In genomic region chr1:28265577-28265976, GRCh38 we compare ENCODE assay signal across 17 cellular contexts. TPM values are rescaled to one million over a fixed set of nuclear protein-coding genes. Genes with fewer than 3 reads are reported as not detected.
A peak's percentile ranks its signal among the peaks of the same experiment; 100 is the strongest.
DNase-seq lines count a peak whose midpoint lies in the region; ATAC-seq, FAIRE-seq and TF ChIP-seq lines count a peak whose summit lies in the region.
"Had no signal": no experiment of that assay in that cellular context is flagged by ENCODE, and none has a peak within 500 bp of the region (broad histone marks: within the 10 kb centered on the region; RNA-seq: fewer than 3 reads in every experiment).

No MANE protein-coding gene starts in this region.

- no peak overlapping the region for H3K27ac Mint-ChIP-seq in HFFc6
- H3K27ac Mint-ChIP-seq in type B pancreatic cell: peak overlapping the region; percentile 28

- H3K27me3 ChIP-seq in K562 (ENCODE audit: control insufficient read depth in 2 of 2, insufficient read depth in 2 of 2, low read length in 2 of 2): no peaks in the 10 kb centered on the region
- H3K27me3 ChIP-seq in hepatocyte: no peaks in the 10 kb centered on the region
- H3K27me3 ChIP-seq in colonic mucosa: no peaks in the 10 kb centered on the region

- no peaks in the 10 kb centered on the region for H3K9me2 ChIP-seq in hepatocyte (replicated peaks; ENCODE audit: insufficient read depth)

- H2AFZ ChIP-seq in K562 (ENCODE audit: low read depth, low read length) (no peak overlapping the region), hepatocyte (no peak overlapping the region)

- CTCF ChIA-PET in K562 (lab: Yijun Ruan, JAX; ENCODE audit: low intra/inter-chr PET ratio): no interaction called here

- peaks cover 53% of the 10 kb centered on the region for H3K4me1 Mint-ChIP-seq in HFFc6 (ENCODE audit: low read depth)
- H3K4me1 Mint-ChIP-seq in type B pancreatic cell (ENCODE audit: unreplicated experiment): peaks cover 33% of the 10 kb centered on the region

- ATAC-seq in K562: no peak
- ATAC-seq in GM19463 (IDR thresholded peaks at IDR 0.05; ENCODE audit: unreplicated experiment): no peak
- ATAC-seq in GM18505 (IDR thresholded peaks at IDR 0.05; ENCODE audit: unreplicated experiment): no peak
- ATAC-seq: HCT116 had no signal

- no peaks in the 10 kb centered on the region for H3K9me1 ChIP-seq in K562 (ENCODE audit: control insufficient read depth, insufficient read depth, low read length)

- WGBS in K562 (ENCODE audit: insufficient coverage, low coverage, missing lambda C conversion rate): 62% methylated on average over 8 of the region's 8 CpGs
- 83% methylated on average over 8 of the region's 8 CpGs for WGBS in hepatocyte (ENCODE audit: low lambda C conversion rate, missing lambda C conversion rate)

- H3K36me3 Mint-ChIP-seq in HFFc6 (ENCODE audit: low read depth): peaks cover 17% of the 10 kb centered on the region
- H3K36me3 Mint-ChIP-seq in type B pancreatic cell: no peaks in the 10 kb centered on the region

- TF ChIP-seq POLR2A in K562 (conservative IDR thresholded peaks at IDR 0.05) (no peak), GM18505 (IDR thresholded peaks at IDR 0.05; ENCODE audit: borderline replicate concordance, extremely low read depth, insufficient read depth, insufficient read length) (no peak)

- POLR2A ChIA-PET in K562 (lab: Yijun Ruan, JAX): interaction anchor here (0.6 to 22.0 kb wide), 12 partner anchors 13 to 243 kb away, joined by 3 to 547 read pairs (median 3); partner anchors contain the start of genes MED18 and RCC1

- H3K9me3 Mint-ChIP-seq in HFFc6 (no peaks in the 10 kb centered on the region), type B pancreatic cell (no peaks in the 10 kb centered on the region)

- no TSS peak for BruUV-seq in K562 (replicated peaks; lab: Mats Ljungman, UMichigan)

- H3K36me3 ChIP-seq in K562 (ENCODE audit: control insufficient read depth, insufficient read depth, low read length) (peaks cover 25% of the 10 kb centered on the region; the same call in 2 of the 3 replicates), hepatocyte (replicated peaks; ENCODE audit: insufficient read depth, low read depth) (no peaks in the 10 kb centered on the region), colonic mucosa (no peaks in the 10 kb centered on the region)

- no peak for DNase-seq in HFFc6
- DNase-seq in K562 (ENCODE audit: extremely low read depth in 1 of 4, low spot score in 3 of 4): peak in 1 of 4 experiments; percentile 4
- no peak for DNase-seq in hepatocyte (ENCODE audit: low spot score)
- DNase-seq in type B pancreatic cell (ENCODE audit: extremely low spot score, unreplicated experiment): no peak
- DNase-seq in colonic mucosa: no peak
- DNase-seq: DMS 273 treated with DMSO at 0.1 percent for 48 hours, NCI-H1105 treated with DMSO at 0.1 percent for 48 hours, NCI-H187, NCI-H226, NCI-H526, OCI-M1, RPMI8226 had no signal

- peak overlapping the region in 1 of 2 experiments; percentile 57; a peak in 1 of 4 replicates for H3K9ac ChIP-seq in K562 (ENCODE audit: insufficient read depth in 1 of 2, low read depth in 2 of 2, low read length in 2 of 2)
- no peak overlapping the region for H3K9ac ChIP-seq in colonic mucosa (ENCODE audit: low read depth in 2 of 2, low read length in 2 of 2)

- H3K4me3 Mint-ChIP-seq in HFFc6 (peak overlapping the region; percentile 23; the same call in 1 of the 2 replicates), type B pancreatic cell (no peak overlapping the region)

- H3K9me3 ChIP-seq in K562 (replicated peaks; ENCODE audit: control insufficient read depth, insufficient read depth, low read depth, low read length) (no peaks in the 10 kb centered on the region), hepatocyte (ENCODE audit: low read depth) (no peaks in the 10 kb centered on the region), colonic mucosa (no peaks in the 10 kb centered on the region)

- H3K27me3 Mint-ChIP-seq in HFFc6 (ENCODE audit: insufficient read depth) (0 out of 2 replicates have a peak, but pooled peaks cover 2% of the 10 kb centered on the region), type B pancreatic cell (no peaks in the 10 kb centered on the region)

- H3K4me3 ChIP-seq in K562 (no peak overlapping the region), hepatocyte (no peak overlapping the region), colonic mucosa (no peak overlapping the region)

- H3K4me2 ChIP-seq in K562 (ENCODE audit: insufficient read depth, low read length) (peak overlapping the region; percentile 19; the same call in 1 of the 2 replicates), hepatocyte (peak overlapping the region; percentile 86)

- in situ Hi-C loops in K562 (cut with MboI): no loop called here

- no peak for TF ChIP-seq RAD21 in K562 (CRISPR knock-in tag; conservative IDR thresholded peaks at IDR 0.05 in 1 of 2, IDR thresholded peaks at IDR 0.05 in 1 of 2)

- TF ChIP-seq EP300 in K562 (IDR thresholded peaks at IDR 0.05; ENCODE audit: low read length): no peak

- FAIRE-seq in K562 (lab: Jason Lieb, UNC): no peak
- FAIRE-seq: GM12892 had no signal

- peaks cover 60% of the 10 kb centered on the region for H4K20me1 ChIP-seq in K562 (replicated peaks; ENCODE audit: control insufficient read depth, insufficient read depth, low read length)
- peaks cover 96% of the 10 kb centered on the region for H4K20me1 ChIP-seq in hepatocyte (ENCODE audit: insufficient read depth, poor library complexity, severe bottlenecking)

- intact Hi-C loops in K562 (cut with micrococcal nuclease) (no loop called here), colonic mucosa (cut with DNase I) (no loop called here)

- H3K4me1 ChIP-seq in K562 (replicated peaks in 1 of 2; ENCODE audit: control insufficient read depth in 2 of 2, insufficient read depth in 2 of 2, low read length in 2 of 2) (peaks cover 57 to 67% of the 10 kb centered on the region in 2 experiments), hepatocyte (ENCODE audit: insufficient read depth) (peaks cover 31% of the 10 kb centered on the region), colonic mucosa (peaks cover 20% of the 10 kb centered on the region)

- no peak for TF ChIP-seq CTCF in HFFc6 (IDR thresholded peaks at IDR 0.05)
- no peak for TF ChIP-seq CTCF in K562 (IDR thresholded peaks at IDR 0.05 in 2 of 3, conservative IDR thresholded peaks at IDR 0.05 in 1 of 3; ENCODE audit: insufficient read depth in 2 of 3, low read depth in 1 of 3, low read length in 3 of 3)
- no peak for TF ChIP-seq CTCF in hepatocyte (IDR thresholded peaks at IDR 0.05; ENCODE audit: poor library complexity)
- no peak for TF ChIP-seq CTCF in type B pancreatic cell (conservative IDR thresholded peaks at IDR 0.05)
- no peak for TF ChIP-seq CTCF in colonic mucosa (IDR thresholded peaks at IDR 0.05)

- H3K27ac ChIP-seq in K562 (ENCODE audit: extremely low read depth, low read depth, low read length): no peak overlapping the region
- H3K27ac ChIP-seq in hepatocyte: no peak overlapping the region
- no peak overlapping the region for H3K27ac ChIP-seq in colonic mucosa
- H3K27ac ChIP-seq: C4-2B had no signal

- H3K79me2 ChIP-seq in K562 (ENCODE audit: control insufficient read depth, insufficient read depth, low read length) (peaks cover 90% of the 10 kb centered on the region), hepatocyte (peaks cover 100% of the 10 kb centered on the region)

RNA-seq across cellular contexts. Expression of gene SESN2, which starts 6.3 kb away (rescaled TPM):
- 10 to 100 TPM; 15.5 to 22.0 (median 17.4) TPM for total RNA-seq in HFFc6 (2021; fragmentation: NEBNext Ultra II Directional; extraction: Animal tissue kit (Norgen Biotek cat#: 25700))
- 14.6 and 34.6 TPM in 2 replicates for total RNA-seq in K562 (2011; cell fraction: chromatin; rRNA removed; ENCODE audit: low replicate concordance)
- total RNA-seq in K562 (2011; cell fraction: nucleolus; rRNA removed): 26.1 and 26.2 TPM in 2 replicates
- 23.4 and 26.2 TPM in 2 replicates for total RNA-seq in K562 (2011; cell fraction: nucleoplasm; rRNA removed)
- total RNA-seq in K562 (2014; rRNA removed) (54.4 and 55.3 TPM in 2 replicates), K562 (2014; rRNA removed; fragmentation: Illumina TruSeq; extraction: Trizol) (16.8 and 16.9 TPM in 2 replicates), K562 (2015; rRNA removed; fragmentation: Illumina TruSeq; extraction: Trizol) (9.4 and 10.0 TPM in 2 replicates), K562 (2021) (61.1 and 71.3 TPM in 2 replicates), hepatocyte (40.2 and 40.8 TPM in 2 replicates), type B pancreatic cell (ENCODE audit: low replicate concordance) (21.5 and 40.2 TPM in 2 replicates), colonic mucosa (10 to 100 TPM; 34.0 to 34.6 TPM)
- polyA plus RNA-seq in K562 (2011; rRNA removed) (15.4 and 34.4 TPM in 2 replicates), K562 (2014; fragmentation: Illumina TruSeq; extraction: Trizol) (47.6 and 61.0 TPM in 2 replicates), K562 (2014; fragmentation: Nextera tagmentation; extraction: Ambion mirVana) (1 to 10 TPM; 3.7 to 5.4 TPM), K562 (2014; rRNA removed) (40.8 and 47.3 TPM in 2 replicates), hepatocyte (39.1 and 50.7 TPM in 2 replicates)
- polyA plus RNA-seq in K562 (2011; cell fraction: cytosol; rRNA removed): 28.3 and 29.9 TPM in 2 replicates
- 26.7 and 31.1 TPM in 2 replicates for polyA plus RNA-seq in K562 (2011; cell fraction: nucleus; rRNA removed)
- polyA plus RNA-seq in K562 (2012): 24.3 and 118 TPM in 2 replicates
- polyA minus RNA-seq in K562 (2011; rRNA and poly(A)+ RNA removed): 13.4 and 14.9 TPM in 2 replicates
- polyA minus RNA-seq in K562 (2011; cell fraction: cytosol; rRNA and poly(A)+ RNA removed): 15.4 and 28.6 TPM in 2 replicates
- 6.6 and 11.0 TPM in 2 replicates for polyA minus RNA-seq in K562 (2011; cell fraction: nucleus; rRNA and poly(A)+ RNA removed)

RNA-seq across cellular contexts. Expression of gene ATP5IF1, which starts 29.7 kb away (rescaled TPM):
- total RNA-seq in HFFc6 (2021; fragmentation: NEBNext Ultra II Directional; extraction: Animal tissue kit (Norgen Biotek cat#: 25700)): 100 to 1,000 TPM; 153 to 231 (median 216) TPM
- total RNA-seq in K562 (2011; cell fraction: chromatin; rRNA removed; ENCODE audit: low replicate concordance): 48.2 and 59.7 TPM in 2 replicates
- total RNA-seq in K562 (2011; cell fraction: nucleolus; rRNA removed): 75.0 and 82.2 TPM in 2 replicates
- 110 and 124 TPM in 2 replicates for total RNA-seq in K562 (2011; cell fraction: nucleoplasm; rRNA removed)
- total RNA-seq in K562 (2014; rRNA removed): 1,281 and 1,288 TPM in 2 replicates
- total RNA-seq in K562 (2014; rRNA removed; fragmentation: Illumina TruSeq; extraction: Trizol): 303 and 353 TPM in 2 replicates
- total RNA-seq in K562 (2015; rRNA removed; fragmentation: Illumina TruSeq; extraction: Trizol): 425 and 445 TPM in 2 replicates
- total RNA-seq in K562 (2021): 380 and 403 TPM in 2 replicates
- polyA plus RNA-seq in K562 (2011; rRNA removed): 343 and 388 TPM in 2 replicates
- 299 and 407 TPM in 2 replicates for polyA plus RNA-seq in K562 (2011; cell fraction: cytosol; rRNA removed)
- 273 and 321 TPM in 2 replicates for polyA plus RNA-seq in K562 (2011; cell fraction: nucleus; rRNA removed)
- 405 and 915 TPM in 2 replicates for polyA plus RNA-seq in K562 (2012)
- 338 and 607 TPM in 2 replicates for polyA plus RNA-seq in K562 (2014; fragmentation: Illumina TruSeq; extraction: Trizol)
- 100 to 1,000 TPM; 292 to 545 TPM for polyA plus RNA-seq in K562 (2014; fragmentation: Nextera tagmentation; extraction: Ambion mirVana)
- polyA plus RNA-seq in K562 (2014; rRNA removed): 1,422 and 1,500 TPM in 2 replicates
- polyA minus RNA-seq in K562 (2011; rRNA and poly(A)+ RNA removed): 92.2 and 94.1 TPM in 2 replicates
- 78.4 and 106 TPM in 2 replicates for polyA minus RNA-seq in K562 (2011; cell fraction: cytosol; rRNA and poly(A)+ RNA removed)
- 40.0 and 57.4 TPM in 2 replicates for polyA minus RNA-seq in K562 (2011; cell fraction: nucleus; rRNA and poly(A)+ RNA removed)
- total RNA-seq in hepatocyte: 249 and 258 TPM in 2 replicates
- polyA plus RNA-seq in hepatocyte: 503 and 524 TPM in 2 replicates
- 143 and 144 TPM in 2 replicates for total RNA-seq in type B pancreatic cell (ENCODE audit: low replicate concordance)
- 100 to 1,000 TPM; 326 to 331 TPM for total RNA-seq in colonic mucosa

RNA-seq across cellular contexts. Expression of gene DNAJC8, which starts 32.7 kb away (rescaled TPM):
- total RNA-seq in HFFc6 (2021; fragmentation: NEBNext Ultra II Directional; extraction: Animal tissue kit (Norgen Biotek cat#: 25700)): 100 to 1,000 TPM; 101 to 112 (median 105) TPM
- 32.8 and 70.6 TPM in 2 replicates for total RNA-seq in K562 (2011; cell fraction: chromatin; rRNA removed; ENCODE audit: low replicate concordance)
- 23.7 and 23.8 TPM in 2 replicates for total RNA-seq in K562 (2011; cell fraction: nucleolus; rRNA removed)
- 45.8 and 58.7 TPM in 2 replicates for total RNA-seq in K562 (2011; cell fraction: nucleoplasm; rRNA removed)
- 132 and 186 TPM in 2 replicates for total RNA-seq in K562 (2014; rRNA removed)
- 209 and 236 TPM in 2 replicates for total RNA-seq in K562 (2014; rRNA removed; fragmentation: Illumina TruSeq; extraction: Trizol)
- 220 and 230 TPM in 2 replicates for total RNA-seq in K562 (2015; rRNA removed; fragmentation: Illumina TruSeq; extraction: Trizol)
- total RNA-seq in K562 (2021): 143 and 153 TPM in 2 replicates
- polyA plus RNA-seq in K562 (2011; rRNA removed): 150 and 176 TPM in 2 replicates
- polyA plus RNA-seq in K562 (2011; cell fraction: cytosol; rRNA removed): 82.1 and 115 TPM in 2 replicates
- polyA plus RNA-seq in K562 (2011; cell fraction: nucleus; rRNA removed): 52.7 and 76.2 TPM in 2 replicates
- 151 and 153 TPM in 2 replicates for polyA plus RNA-seq in K562 (2012)
- 279 and 343 TPM in 2 replicates for polyA plus RNA-seq in K562 (2014; fragmentation: Illumina TruSeq; extraction: Trizol)
- 100 to 1,000 TPM; 264 to 508 TPM for polyA plus RNA-seq in K562 (2014; fragmentation: Nextera tagmentation; extraction: Ambion mirVana)
- polyA plus RNA-seq in K562 (2014; rRNA removed): 180 and 202 TPM in 2 replicates
- 63.9 and 71.8 TPM in 2 replicates for polyA minus RNA-seq in K562 (2011; rRNA and poly(A)+ RNA removed)
- polyA minus RNA-seq in K562 (2011; cell fraction: cytosol; rRNA and poly(A)+ RNA removed): 25.2 and 30.5 TPM in 2 replicates
- 11.4 and 23.2 TPM in 2 replicates for polyA minus RNA-seq in K562 (2011; cell fraction: nucleus; rRNA and poly(A)+ RNA removed)
- total RNA-seq in hepatocyte: 69.8 and 79.5 TPM in 2 replicates
- polyA plus RNA-seq in hepatocyte: 111 and 112 TPM in 2 replicates
- total RNA-seq in type B pancreatic cell (ENCODE audit: low replicate concordance): 60.3 and 90.2 TPM in 2 replicates
- total RNA-seq in colonic mucosa: 10 to 100 TPM; 53.1 to 57.2 TPM
